In genomic region chr9:137152844-137153405, GRCh38 we compare ENCODE assay signal across 2 cellular contexts.
TF ChIP-seq lines count a peak whose summit lies in the region.

No MANE protein-coding gene starts in this region.

TF ChIP-seq in HepG2, 621 proteins besides CTCF, POLR2A, EP300 and RAD21 (continues in another document):
- no peak for TF ChIP-seq ZNF274 (CRISPR knock-in tag; IDR thresholded peaks at IDR 0.05)
- no peak for TF ChIP-seq AKAP8 (CRISPR knock-in tag; IDR thresholded peaks at IDR 0.05)
- TF ChIP-seq SKIL (CRISPR knock-in tag; IDR thresholded peaks at IDR 0.05; ENCODE audit: borderline replicate concordance), result peak; percentile 17; the same call in 1 of the 2 replicates
- no peak for TF ChIP-seq ZNF569 (CRISPR knock-in tag; IDR thresholded peaks at IDR 0.05; ENCODE audit: borderline replicate concordance)
- no peak for TF ChIP-seq TEAD2 (CRISPR knock-in tag; IDR thresholded peaks at IDR 0.05)
- no peak for TF ChIP-seq GABPA (IDR thresholded peaks at IDR 0.05; ENCODE audit: low read depth, low read length)
- no peak for TF ChIP-seq GABPA (CRISPR knock-in tag; IDR thresholded peaks at IDR 0.05; ENCODE audit: low read depth)
- peak; percentile 99 for TF ChIP-seq MNT (IDR thresholded peaks at IDR 0.05)
- TF ChIP-seq ZNF777 (CRISPR knock-in tag; IDR thresholded peaks at IDR 0.05), result no peak
- no peak for TF ChIP-seq PTBP1 (IDR thresholded peaks at IDR 0.05; ENCODE audit: low read depth, low read length, poor library complexity, severe bottlenecking)
- TF ChIP-seq NFYB (CRISPR knock-in tag; IDR thresholded peaks at IDR 0.05), result no peak
- no peak for TF ChIP-seq ZNF275 (CRISPR knock-in tag; IDR thresholded peaks at IDR 0.05; ENCODE audit: borderline replicate concordance)
- no peak for TF ChIP-seq PBX3 (CRISPR knock-in tag; IDR thresholded peaks at IDR 0.05; ENCODE audit: borderline replicate concordance)
- TF ChIP-seq MYC (CRISPR knock-in tag; IDR thresholded peaks at IDR 0.05; ENCODE audit: borderline replicate concordance), result 0 out of 2 replicates have a peak, but pooled peaks have one; percentile 25
- TF ChIP-seq ZNF432 (CRISPR knock-in tag; IDR thresholded peaks at IDR 0.05; ENCODE audit: borderline replicate concordance), result no peak
- TF ChIP-seq MXD4 (CRISPR knock-in tag; IDR thresholded peaks at IDR 0.05), result no peak
- no peak for TF ChIP-seq TAF15 (IDR thresholded peaks at IDR 0.05; ENCODE audit: low read depth, low read length, poor library complexity, severe bottlenecking)
- TF ChIP-seq ZNF687 (CRISPR knock-in tag; IDR thresholded peaks at IDR 0.05), result no peak
- no peak for TF ChIP-seq ZNF383 (CRISPR knock-in tag; IDR thresholded peaks at IDR 0.05; ENCODE audit: borderline replicate concordance)

TF ChIP-seq in WTC11, 78 proteins besides CTCF, POLR2A, EP300 and RAD21:
- no peak for TF ChIP-seq GRHL2 (CRISPR knock-in tag; IDR thresholded peaks at IDR 0.05; ENCODE audit: insufficient replicate concordance, severe bottlenecking)
- TF ChIP-seq FOXJ3 (CRISPR knock-in tag; IDR thresholded peaks at IDR 0.05; ENCODE audit: borderline replicate concordance), result no peak
- 0 out of 2 replicates have a peak, but pooled peaks have one; percentile 55 for TF ChIP-seq NFE2L1 (CRISPR knock-in tag; IDR thresholded peaks at IDR 0.05)
- no peak for TF ChIP-seq AR (CRISPR knock-in tag; IDR thresholded peaks at IDR 0.05)
- no peak for TF ChIP-seq ZNF512 (CRISPR knock-in tag; IDR thresholded peaks at IDR 0.05; ENCODE audit: borderline replicate concordance)
- TF ChIP-seq SMAD3 (CRISPR knock-in tag; IDR thresholded peaks at IDR 0.05; ENCODE audit: borderline replicate concordance), result no peak
- no peak for TF ChIP-seq NR1H2 (CRISPR knock-in tag; IDR thresholded peaks at IDR 0.05)
